22 cellular contexts compared by ENCODE assay signal in the genomic region with DNA sequence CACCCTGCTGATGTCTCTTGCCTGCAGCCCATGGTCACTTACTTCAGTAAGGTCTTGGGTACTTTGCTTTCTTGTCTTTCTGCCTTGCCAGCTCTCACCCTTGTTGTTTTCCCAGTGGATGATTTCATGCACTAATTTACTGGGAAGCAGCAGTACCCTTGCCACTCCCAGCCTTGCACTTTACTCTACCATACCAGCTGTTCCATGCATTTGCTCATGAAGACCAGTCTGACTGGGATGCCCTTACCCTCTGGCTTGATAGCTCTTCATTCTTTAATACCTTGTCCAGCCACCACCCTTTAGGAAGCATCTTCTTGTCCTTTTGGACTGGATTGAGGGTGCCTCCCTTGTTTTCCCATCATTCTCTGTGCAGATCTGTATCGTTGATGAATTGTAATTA.
"Had no signal": no experiment of that assay in that cellular context is flagged by ENCODE, and none has a peak within 500 bp of the region (broad histone marks: within the 10 kb centered on the region; RNA-seq: fewer than 3 reads in every experiment).

No MANE protein-coding gene starts in this region.

- H3K27ac ChIP-seq: body of pancreas, epithelial cell of prostate, left lung, tibial nerve had no signal

- H3K4me1 ChIP-seq: body of pancreas, tibial nerve had no signal

- H3K9ac ChIP-seq: SK-N-SH had no signal

- H3K9me3 ChIP-seq: body of pancreas, left lung, SK-N-SH, tibial nerve had no signal

- ATAC-seq: activated CD4-positive, CD25-positive, alpha-beta regulatory T cell treated with anti-CD3 and anti-CD28 coated beads, Interleukin-2, amount 50 U/mL, for 24 hours; body of pancreas; left lung had no signal

- H3K36me3 ChIP-seq: left lung, tibial nerve had no signal

- H3K4me3 ChIP-seq: body of pancreas, left lung, tibial nerve had no signal

- H3K9me3 Mint-ChIP-seq: activated CD4-positive, alpha-beta T cell treated with anti-CD3 and anti-CD28 coated beads, Interleukin-2, amount 10 ng/mL, durations not matched to agents 7 days and 5 days; activated naive CD8-positive, alpha-beta T cell treated with anti-CD3 and anti-CD28 coated beads, Interleukin-2, amount 10 ng/mL, durations not matched to agents 7 days and 5 days; nephron; stimulated activated naive CD8-positive, alpha-beta T cell treated with anti-CD3 and anti-CD28 coated beads, Interleukin-15, Interleukin-2, amounts not matched to agents 100 ng/mL and 50 ng/mL, for 24 hours had no signal

- H3K27me3 ChIP-seq: body of pancreas, left lung, tibial nerve had no signal

- H3K4me3 Mint-ChIP-seq: activated CD4-positive, alpha-beta T cell treated with anti-CD3 and anti-CD28 coated beads, Interleukin-2, amount 10 ng/mL, durations not matched to agents 7 days and 5 days; activated naive CD8-positive, alpha-beta T cell treated with anti-CD3 and anti-CD28 coated beads, Interleukin-2, amount 10 ng/mL, durations not matched to agents 7 days and 5 days; nephron; stimulated activated naive CD8-positive, alpha-beta T cell treated with anti-CD3 and anti-CD28 coated beads, Interleukin-15, Interleukin-2, amounts not matched to agents 100 ng/mL and 50 ng/mL, for 24 hours had no signal

- H3K4me2 ChIP-seq: SK-N-SH had no signal

- H3K27me3 Mint-ChIP-seq: activated CD4-positive, alpha-beta T cell treated with anti-CD3 and anti-CD28 coated beads, Interleukin-2, amount 10 ng/mL, durations not matched to agents 7 days and 5 days; activated naive CD8-positive, alpha-beta T cell treated with anti-CD3 and anti-CD28 coated beads, Interleukin-2, amount 10 ng/mL, durations not matched to agents 7 days and 5 days; stimulated activated naive CD8-positive, alpha-beta T cell treated with anti-CD3 and anti-CD28 coated beads, Interleukin-15, Interleukin-2, amounts not matched to agents 100 ng/mL and 50 ng/mL, for 24 hours had no signal

- DNase-seq: activated CD4-positive, alpha-beta T cell treated with anti-CD3 and anti-CD28 coated beads, Interleukin-2, amount 10 ng/mL, durations not matched to agents 7 days and 5 days; activated CD8-positive, alpha-beta memory T cell treated with anti-CD3 and anti-CD28 coated beads for 24 hours; activated CD8-positive, alpha-beta memory T cell treated with anti-CD3 and anti-CD28 coated beads, Interleukin-2, amount 50 U/mL, for 48 hours; activated gamma-delta T cell; activated naive CD8-positive, alpha-beta T cell treated with anti-CD3 and anti-CD28 coated beads, Interleukin-2, amount 10 ng/mL, durations not matched to agents 7 days and 5 days; activated T-cell treated with anti-CD3 and anti-CD28 coated beads, Interleukin-2, amount 50 U/mL, for 48 hours; amygdala; body of pancreas; foreskin fibroblast; hippocampal formation; kidney; left lung; mammary epithelial cell; occipital lobe; posterior cingulate gyrus; SK-N-SH; stimulated activated CD4-positive, alpha-beta T cell treated with anti-CD3 and anti-CD28 coated beads, Interleukin-2, amount 100 ng/mL, for 24 hours had no signal

- H3K27ac Mint-ChIP-seq: activated CD4-positive, alpha-beta T cell treated with anti-CD3 and anti-CD28 coated beads, Interleukin-2, amount 10 ng/mL, durations not matched to agents 7 days and 5 days; activated naive CD8-positive, alpha-beta T cell treated with anti-CD3 and anti-CD28 coated beads, Interleukin-2, amount 10 ng/mL, durations not matched to agents 7 days and 5 days had no signal
